25 cellular contexts compared by ENCODE assay signal in the genomic region with DNA sequence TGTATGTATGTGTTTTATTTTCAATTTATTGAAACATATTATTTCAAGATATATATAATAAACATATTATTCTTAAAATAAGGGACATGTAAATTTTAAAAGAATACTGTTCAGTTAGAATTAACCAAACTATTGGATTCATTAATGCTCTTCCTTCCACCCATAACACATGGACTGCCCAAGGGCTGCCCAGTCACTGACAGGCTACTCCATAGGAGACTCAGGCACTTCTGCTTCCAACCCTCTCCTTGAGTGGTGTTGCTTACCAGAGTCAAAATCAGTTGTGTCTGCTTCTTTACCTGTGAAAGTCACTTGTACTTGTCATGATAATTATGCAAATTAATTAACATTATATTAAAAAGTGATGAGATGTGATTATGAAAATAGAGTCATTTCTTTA. TPM values are rescaled to one million over a fixed set of nuclear protein-coding genes. Genes with fewer than 3 reads are reported as not detected.
DNase-seq lines count a peak whose midpoint lies in the region; ATAC-seq and TF ChIP-seq lines count a peak whose summit lies in the region.
"Had no signal": no experiment of that assay in that cellular context is flagged by ENCODE, and none has a peak within 500 bp of the region (broad histone marks: within the 10 kb centered on the region; RNA-seq: fewer than 3 reads in every experiment).

No MANE protein-coding gene starts in this region.

- CTCF ChIA-PET in IMR-90 (lab: Yijun Ruan, JAX) (interaction anchor here (0.7 kb wide), 1 partner anchor 40 kb away, joined by 3 read pairs; no protein-coding TSS in a partner anchor), WTC11 (lab: Charles Lee) (no interaction called here), HEK293T (lab: Yijun Ruan, JAX) (no interaction called here)
- CTCF ChIA-PET in activated CD8-positive, alpha-beta T cell treated with anti-CD3 and anti-CD28 coated beads, Interleukin-2, amount 10 ng/mL, durations not matched to agents 7 days and 5 days (lab: Charles Lee), result no interaction called here

- H3K27me3 ChIP-seq in IMR-90 (ENCODE audit: control insufficient read depth, insufficient read depth, low read length), result no peaks in the 10 kb centered on the region
- H3K27me3 ChIP-seq: BE2C, BLaER1 had no signal

- H2BK120ac ChIP-seq in IMR-90 (ENCODE audit: low read depth, low read length), result no peak overlapping the region

- no peak overlapping the region for H3K27ac Mint-ChIP-seq in WTC11
- H3K27ac Mint-ChIP-seq in activated CD8-positive, alpha-beta T cell treated with anti-CD3 and anti-CD28 coated beads, Interleukin-2, amount 10 ng/mL, durations not matched to agents 7 days and 5 days, result no peak overlapping the region
- H3K27ac Mint-ChIP-seq: CD14-positive monocyte; CD4-positive, alpha-beta memory T cell; CD4-positive, CD25-positive, alpha-beta regulatory T cell; CD8-positive, alpha-beta memory T cell had no signal

- no peak overlapping the region for H3K23ac ChIP-seq in IMR-90 (ENCODE audit: low read depth, low read length)

- H2BK15ac ChIP-seq in IMR-90 (ENCODE audit: low read depth, low read length), result no peak overlapping the region

- H3K36me3 ChIP-seq in IMR-90 (ENCODE audit: control insufficient read depth, insufficient read depth, low read length), result no peaks in the 10 kb centered on the region
- H3K36me3 ChIP-seq: BE2C, BLaER1 had no signal

- no peak overlapping the region for H3K18ac ChIP-seq in IMR-90 (ENCODE audit: low read depth, low read length)

- H3K9ac ChIP-seq in IMR-90 (ENCODE audit: low read depth, low read length), result no peak overlapping the region
- H3K9ac ChIP-seq: BLaER1 had no signal

- H3K27ac ChIP-seq in IMR-90 (ENCODE audit: insufficient read depth, low read length), result no peak overlapping the region
- H3K27ac ChIP-seq: BLaER1 had no signal

- H3K4me3 Mint-ChIP-seq in WTC11, result no peak overlapping the region
- no peak overlapping the region for H3K4me3 Mint-ChIP-seq in activated CD8-positive, alpha-beta T cell treated with anti-CD3 and anti-CD28 coated beads, Interleukin-2, amount 10 ng/mL, durations not matched to agents 7 days and 5 days
- H3K4me3 Mint-ChIP-seq: CD14-positive monocyte; CD4-positive, alpha-beta memory T cell; CD4-positive, CD25-positive, alpha-beta regulatory T cell; CD8-positive, alpha-beta memory T cell had no signal

- dilution Hi-C loops in IMR-90 (cut with HindIII; ENCODE audit: low sequenced_read_pairs, unreplicated experiment), result no loop called here

- TF ChIP-seq CTCF in IMR-90 (conservative IDR thresholded peaks at IDR 0.05; ENCODE audit: low read depth, low read length) (no peak), WTC11 (IDR thresholded peaks at IDR 0.05) (no peak)

- H2AK5ac ChIP-seq in IMR-90 (ENCODE audit: low read depth, low read length), result no peak overlapping the region

- H4K91ac ChIP-seq in IMR-90 (ENCODE audit: insufficient read depth, low read depth, low read length), result no peak overlapping the region

- H2BK20ac ChIP-seq in IMR-90 (ENCODE audit: low read depth, low read length), result no peak overlapping the region

- no peaks in the 10 kb centered on the region for H3K79me1 ChIP-seq in IMR-90 (ENCODE audit: low read depth in 1 of 2, low read length in 2 of 2)

- no peak for ATAC-seq in IMR-90 (ENCODE audit: low read depth)
- no peak for ATAC-seq in WTC11
- ATAC-seq in activated CD8-positive, alpha-beta T cell treated with anti-CD3 and anti-CD28 coated beads, Interleukin-2, amount 10 ng/mL, durations not matched to agents 7 days and 5 days, result no peak
- ATAC-seq: GM12878 had no signal

- H3K4me1 ChIP-seq in IMR-90 (ENCODE audit: control insufficient read depth, insufficient read depth, low read length), result 0 out of 2 replicates have a peak, but pooled peaks cover 2% of the 10 kb centered on the region
- H3K4me1 ChIP-seq: BE2C, BLaER1 had no signal

- no peaks in the 10 kb centered on the region for H3K9me3 Mint-ChIP-seq in WTC11
- no peaks in the 10 kb centered on the region for H3K9me3 Mint-ChIP-seq in activated CD8-positive, alpha-beta T cell treated with anti-CD3 and anti-CD28 coated beads, Interleukin-2, amount 10 ng/mL, durations not matched to agents 7 days and 5 days (ENCODE audit: insufficient read depth)
- H3K9me3 Mint-ChIP-seq: CD14-positive monocyte; CD8-positive, alpha-beta memory T cell had no signal

- H3K36me3 Mint-ChIP-seq in WTC11, result no peaks in the 10 kb centered on the region
- no peaks in the 10 kb centered on the region for H3K36me3 Mint-ChIP-seq in activated CD8-positive, alpha-beta T cell treated with anti-CD3 and anti-CD28 coated beads, Interleukin-2, amount 10 ng/mL, durations not matched to agents 7 days and 5 days (ENCODE audit: low read depth)
- H3K36me3 Mint-ChIP-seq: CD14-positive monocyte; CD4-positive, alpha-beta memory T cell; CD4-positive, CD25-positive, alpha-beta regulatory T cell; CD8-positive, alpha-beta memory T cell had no signal

- H3K4me2 ChIP-seq in IMR-90 (ENCODE audit: low read depth, low read length), result no peak overlapping the region
- H3K4me2 ChIP-seq: BLaER1 had no signal

- POLR2A ChIA-PET in IMR-90 (lab: Charles Lee; ENCODE audit: unreplicated experiment), result no interaction called here
- POLR2A ChIA-PET in WTC11 (lab: Charles Lee), result no interaction called here
- POLR2A ChIA-PET in HEK293T (lab: Yijun Ruan, JAX), result no interaction called here
- POLR2A ChIA-PET in activated CD8-positive, alpha-beta T cell treated with anti-CD3 and anti-CD28 coated beads, Interleukin-2, amount 10 ng/mL, durations not matched to agents 7 days and 5 days (lab: Charles Lee), result no interaction called here

- no peaks in the 10 kb centered on the region for H3K9me3 ChIP-seq in IMR-90 (ENCODE audit: control insufficient read depth, insufficient read depth, low read length)
- H3K9me3 ChIP-seq: BE2C, BLaER1 had no signal

- intact Hi-C loops in IMR-90 (cut with micrococcal nuclease), result no loop called here

- no peak overlapping the region for H4K8ac ChIP-seq in IMR-90 (ENCODE audit: low read depth in 2 of 2, low read length in 2 of 2)

- no peak for TF ChIP-seq POLR2A in IMR-90 (IDR thresholded peaks at IDR 0.05; ENCODE audit: low read depth, low read length)

- no peak for TF ChIP-seq RAD21 in IMR-90 (IDR thresholded peaks at IDR 0.05; ENCODE audit: low read length)

- H3K56ac ChIP-seq in IMR-90 (ENCODE audit: extremely low read depth, insufficient read depth, low read length), result no peak overlapping the region

- DNase-seq in DMS53 (lab: John Stamatoyannopoulos, UW) (peak; percentile 67), DMS53 treated with DMSO at 0.1 percent for 48 hours (lab: John Stamatoyannopoulos, UW; ENCODE audit: unreplicated experiment) (peak; percentile 21), IMR-90 (no peak), WTC11 (ENCODE audit: low spot score) (no peak), HEK293T (ENCODE audit: extremely low spot score) (no peak)
- DNase-seq in effector CD4-positive, alpha-beta T cell, result no peak
- no peak for DNase-seq in activated CD8-positive, alpha-beta T cell treated with anti-CD3 and anti-CD28 coated beads, Interleukin-2, amount 10 ng/mL, durations not matched to agents 7 days and 5 days
- DNase-seq: 8988T; ACHN; BE2C; C1 segment of cervical spinal cord; CD4-positive, alpha-beta memory T cell; CD4-positive, CD25-positive, alpha-beta regulatory T cell; CD8-positive, alpha-beta memory T cell; COR-L47; DMS 273 treated with DMSO at 0.1 percent for 48 hours; DMS153; DMS79; DND-41; EL; GDM1 had no signal

- H3K4me3 ChIP-seq in IMR-90 (ENCODE audit: insufficient read depth, low read depth, low read length), result no peak overlapping the region
- H3K4me3 ChIP-seq: BLaER1, GM12878 had no signal

- peaks cover 7% of the 10 kb centered on the region for H3K4me1 Mint-ChIP-seq in WTC11
- H3K4me1 Mint-ChIP-seq in activated CD8-positive, alpha-beta T cell treated with anti-CD3 and anti-CD28 coated beads, Interleukin-2, amount 10 ng/mL, durations not matched to agents 7 days and 5 days (ENCODE audit: low read depth), result no peaks in the 10 kb centered on the region
- H3K4me1 Mint-ChIP-seq: CD14-positive monocyte; CD4-positive, alpha-beta memory T cell; CD4-positive, CD25-positive, alpha-beta regulatory T cell; CD8-positive, alpha-beta memory T cell had no signal

- H3K9me1 ChIP-seq in IMR-90 (ENCODE audit: insufficient read depth, low read length), result no peaks in the 10 kb centered on the region

- H4K20me1 ChIP-seq in IMR-90 (ENCODE audit: insufficient read depth, low read length), result no peaks in the 10 kb centered on the region
- H4K20me1 ChIP-seq: BLaER1 had no signal

- 0 out of 2 replicates have a peak overlapping the region, but pooled peaks have one; percentile 51 for H3K14ac ChIP-seq in IMR-90 (replicated peaks; ENCODE audit: low read depth, low read length)

- in situ Hi-C loops in IMR-90 (cut with MboI; ENCODE audit: low sequenced_read_pairs), result no loop called here

- no peak overlapping the region for H2AK9ac ChIP-seq in IMR-90 (replicated peaks; ENCODE audit: low read depth, low read length, poor library complexity)

- H2AFZ ChIP-seq in IMR-90 (replicated peaks; ENCODE audit: low read length, poor library complexity), result no peak overlapping the region

- H3K4ac ChIP-seq in IMR-90 (ENCODE audit: low read depth, low read length), result no peak overlapping the region

- H2BK5ac ChIP-seq in IMR-90 (ENCODE audit: low read depth, low read length, poor library complexity, severe bottlenecking), result no peak overlapping the region

- no peaks in the 10 kb centered on the region for H3K27me3 Mint-ChIP-seq in WTC11 (ENCODE audit: low read depth)
- peaks cover 17% of the 10 kb centered on the region for H3K27me3 Mint-ChIP-seq in activated CD8-positive, alpha-beta T cell treated with anti-CD3 and anti-CD28 coated beads, Interleukin-2, amount 10 ng/mL, durations not matched to agents 7 days and 5 days (ENCODE audit: low read depth)

- H4K5ac ChIP-seq in IMR-90 (ENCODE audit: low read depth, low read length), result no peak overlapping the region

- no TSS peak for BruUV-seq in IMR-90 (replicated peaks; lab: Mats Ljungman, UMichigan)

TF ChIP-seq in IMR-90, 13 proteins besides CTCF, POLR2A, EP300 and RAD21 (continues in another document):
- TF ChIP-seq NFE2L2 (IDR thresholded peaks at IDR 0.05; ENCODE audit: low read depth, low read length), result no peak
- no peak for TF ChIP-seq RCOR1 (IDR thresholded peaks at IDR 0.05; ENCODE audit: insufficient replicate concordance, low read length)

TF ChIP-seq in WTC11, 78 proteins besides CTCF, POLR2A, EP300 and RAD21:
- TF ChIP-seq HMGA2 (CRISPR knock-in tag; IDR thresholded peaks at IDR 0.05), result 0 out of 2 replicates have a peak, but pooled peaks have one; percentile 13
- no peak for TF ChIP-seq RORB (CRISPR knock-in tag; IDR thresholded peaks at IDR 0.05)
TF ChIP-seq in WTC11: peak in this region for 1.

TF ChIP-seq in HEK293T, 16 proteins besides CTCF, POLR2A, EP300 and RAD21 (continues in another document):
- TF ChIP-seq FOXM1 (IDR thresholded peaks at IDR 0.05; ENCODE audit: borderline replicate concordance), result no peak
- TF ChIP-seq SUZ12 (IDR thresholded peaks at IDR 0.05), result no peak
- no peak for TF ChIP-seq FOXA1 (IDR thresholded peaks at IDR 0.05)
- no peak for TF ChIP-seq ARNT (IDR thresholded peaks at IDR 0.05)

RNA-seq across cellular contexts. Expression of a gene that starts 9.8 kb away (rescaled TPM):
- total RNA-seq in IMR-90 (2012; rRNA removed) (9.2 and 9.3 TPM in 2 replicates), WTC11 (2021) (10.9 to 20.4 TPM (median 11.3 TPM) in 3 replicates)
- polyA plus RNA-seq in IMR-90 (2012; rRNA removed), result 3.8 and 4.6 TPM in 2 replicates
- 2.5 and 4.0 TPM in 2 replicates for polyA plus RNA-seq in IMR-90 (2012; cell fraction: cytosol; rRNA removed)
- polyA plus RNA-seq in IMR-90 (2012; cell fraction: nucleus; rRNA removed; ENCODE audit: low replicate concordance), result 0.79 and 1.4 TPM in 2 replicates
- not detected for total RNA-seq in activated CD8-positive, alpha-beta T cell treated with anti-CD3 and anti-CD28 coated beads, Interleukin-2, amount 10 ng/mL, durations not matched to agents 7 days and 5 days
- total RNA-seq: CD4-positive, alpha-beta memory T cell; CD4-positive, CD25-positive, alpha-beta regulatory T cell; CD8-positive, alpha-beta memory T cell; G401; GM12878 had no signal
- polyA plus RNA-seq: CD14-positive monocyte; CD4-positive, alpha-beta memory T cell; CD4-positive, CD25-positive, alpha-beta regulatory T cell; CD8-positive, alpha-beta memory T cell had no signal

Comparison
In these comparisons a context has a peak if more than half of its experiments do, and no peak if none do; other contexts are left out.
1. DNase-seq: peak in DMS53 (single experiment) and DMS53 treated with DMSO at 0.1 percent for 48 hours (single experiment); none in IMR-90 (single experiment), WTC11 (single experiment), effector CD4-positive, alpha-beta T cell (single experiment), HEK293T (single experiment) and activated CD8-positive, alpha-beta T cell treated with anti-CD3 and anti-CD28 coated beads, Interleukin-2, amount 10 ng/mL, durations not matched to agents 7 days and 5 days (single experiment).
2. RNA of a gene that starts 9.8 kb away (total RNA-seq): 10.9 to 20.4 TPM in WTC11 and 9.2 to 9.3 TPM in IMR-90; not detected in activated CD8-positive, alpha-beta T cell treated with anti-CD3 and anti-CD28 coated beads, Interleukin-2, amount 10 ng/mL, durations not matched to agents 7 days and 5 days; every median in the first group is over 10 times any median in the second.